In the genomic region with DNA sequence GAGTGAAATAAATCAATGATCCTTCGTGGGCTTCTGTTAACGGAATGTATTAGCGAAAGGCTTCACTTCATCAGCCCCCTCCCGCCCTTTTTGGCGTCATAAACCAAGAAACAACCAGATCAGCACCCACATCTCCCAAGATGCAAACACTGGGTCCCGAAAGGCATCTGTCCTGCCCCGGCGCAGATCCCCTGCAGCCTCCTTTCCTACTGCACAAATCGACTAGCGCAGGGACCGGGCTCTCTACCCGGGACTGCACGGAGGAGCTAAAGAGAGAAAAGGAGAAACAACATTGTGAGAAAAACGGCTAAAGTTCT, we compare ENCODE assay signal across 8 cellular contexts. TPM values are rescaled to one million over a fixed set of nuclear protein-coding genes. Genes with fewer than 3 reads are reported as not detected.
DNase-seq lines count a peak whose midpoint lies in the region; ATAC-seq, FAIRE-seq and TF ChIP-seq lines count a peak whose summit lies in the region.

No MANE protein-coding gene starts in this region.

- H4K20me1 ChIP-seq in keratinocyte (ENCODE audit: control insufficient read depth, extremely low read depth, insufficient read depth, low read length), result no peaks in the 10 kb centered on the region

- ATAC-seq in HG03135 (IDR thresholded peaks at IDR 0.05; ENCODE audit: unreplicated experiment), result peak; percentile 22

- no peaks in the 10 kb centered on the region for H3K27me3 ChIP-seq in adipocyte (replicated peaks; ENCODE audit: control insufficient read depth, insufficient read depth, low read length)
- H3K27me3 ChIP-seq in keratinocyte (ENCODE audit: control insufficient read depth, extremely low read depth, insufficient read depth, low read length), result no peaks in the 10 kb centered on the region
- no peaks in the 10 kb centered on the region for H3K27me3 ChIP-seq in testis

- H3K9me1 ChIP-seq in keratinocyte (ENCODE audit: control insufficient read depth, extremely low read depth, insufficient read depth, low read length), result no peaks in the 10 kb centered on the region

- peaks cover 22% of the 10 kb centered on the region for H3K79me2 ChIP-seq in keratinocyte (ENCODE audit: control insufficient read depth, insufficient read depth, low read length)

- H3K36me3 Mint-ChIP-seq in activated CD4-positive, alpha-beta T cell treated with anti-CD3 and anti-CD28 coated beads, Interleukin-2, amount 10 ng/mL, durations not matched to agents 7 days and 5 days (ENCODE audit: low read depth), result peaks cover 2% of the 10 kb centered on the region

- peaks cover 27% of the 10 kb centered on the region for H3K4me1 Mint-ChIP-seq in activated CD4-positive, alpha-beta T cell treated with anti-CD3 and anti-CD28 coated beads, Interleukin-2, amount 10 ng/mL, durations not matched to agents 7 days and 5 days

- POLR2A ChIA-PET in activated CD4-positive, alpha-beta T cell treated with anti-CD3 and anti-CD28 coated beads, Interleukin-2, amount 10 ng/mL, durations not matched to agents 7 days and 5 days (lab: Charles Lee), result interaction anchor here (0.7 kb wide), 2 partner anchors 11 to 247 kb away, joined by 3 read pairs; no protein-coding TSS in a partner anchor

- peaks cover 9% of the 10 kb centered on the region for H3K4me1 ChIP-seq in adipocyte (ENCODE audit: control insufficient read depth, insufficient read depth, low read length)
- peaks cover 17% of the 10 kb centered on the region for H3K4me1 ChIP-seq in keratinocyte (ENCODE audit: control insufficient read depth, extremely low read depth, insufficient read depth, low read length)
- no peaks in the 10 kb centered on the region for H3K4me1 ChIP-seq in testis

- no peaks in the 10 kb centered on the region for H3K9me3 ChIP-seq in adipocyte (ENCODE audit: control insufficient read depth, low read length)
- H3K9me3 ChIP-seq in keratinocyte (ENCODE audit: control insufficient read depth, low read depth, low read length), result no peaks in the 10 kb centered on the region
- H3K9me3 ChIP-seq in testis, result no peaks in the 10 kb centered on the region

- intact Hi-C loops in testis (cut with DNase I; ENCODE audit: low total_unique reads), result no loop called here

- no peak for TF ChIP-seq CTCF in keratinocyte (optimal IDR thresholded peaks at IDR 0.05 in 1 of 3, IDR thresholded peaks at IDR 0.05 in 1 of 3, conservative IDR thresholded peaks at IDR 0.05 in 1 of 3; ENCODE audit: extremely low read depth in 1 of 3, insufficient read depth in 2 of 3, low read length in 3 of 3)
- no peak for TF ChIP-seq CTCF in testis (IDR thresholded peaks at IDR 0.05)

- WGBS in testis, 2 donors, result 1% methylated on average over 14 of the region's 14 CpGs

- peak overlapping the region; percentile 94 for H3K27ac ChIP-seq in keratinocyte (ENCODE audit: control insufficient read depth, insufficient read depth, low read length)
- peak overlapping the region; percentile 94 to 98 for H3K27ac ChIP-seq in testis

- FAIRE-seq in keratinocyte (lab: Jason Lieb, UNC), result peak; percentile 17

- peak overlapping the region; percentile 100 for H3K4me3 ChIP-seq in adipocyte (ENCODE audit: low read length)
- H3K4me3 ChIP-seq in keratinocyte (ENCODE audit: control insufficient read depth in 2 of 3, extremely low read depth in 1 of 3, insufficient read depth in 2 of 3, low read depth in 1 of 3, low read length in 3 of 3), result peak overlapping the region; percentile 89 to 99 (median 99)
- H3K4me3 ChIP-seq in testis, result peak overlapping the region; percentile 95 to 96

- dilution Hi-C loops in keratinocyte (cut with MboI; ENCODE audit: extremely low pct_ligation_motif_present, low sequenced_read_pairs), result no loop called here

- H3K36me3 ChIP-seq in adipocyte (ENCODE audit: control insufficient read depth, insufficient read depth, low read length, severe bottlenecking) (no peaks in the 10 kb centered on the region), keratinocyte (ENCODE audit: control insufficient read depth in 2 of 2, extremely low read depth in 1 of 2, insufficient read depth in 2 of 2, low read length in 2 of 2) (no peaks in the 10 kb centered on the region), testis (ENCODE audit: low read depth, missing control alignments) (no peaks in the 10 kb centered on the region)

- H3K9me3 Mint-ChIP-seq in activated CD4-positive, alpha-beta T cell treated with anti-CD3 and anti-CD28 coated beads, Interleukin-2, amount 10 ng/mL, durations not matched to agents 7 days and 5 days, result no peaks in the 10 kb centered on the region

- peak overlapping the region; percentile 90 for H3K4me2 ChIP-seq in keratinocyte (ENCODE audit: control insufficient read depth, extremely low read depth, insufficient read depth, low read depth, low read length)

- H3K27me3 Mint-ChIP-seq in activated CD4-positive, alpha-beta T cell treated with anti-CD3 and anti-CD28 coated beads, Interleukin-2, amount 10 ng/mL, durations not matched to agents 7 days and 5 days, result peaks cover 17% of the 10 kb centered on the region

- no peak for TF ChIP-seq POLR2A in testis (IDR thresholded peaks at IDR 0.05)

- CTCF ChIA-PET in activated CD4-positive, alpha-beta T cell treated with anti-CD3 and anti-CD28 coated beads, Interleukin-2, amount 10 ng/mL, durations not matched to agents 7 days and 5 days (lab: Charles Lee), result interaction anchor here (0.8 to 1.4 kb wide), 5 partner anchors 8 to 180 kb away, joined by 3 read pairs; no protein-coding TSS in a partner anchor

- peak overlapping the region; percentile 91 for H3K27ac Mint-ChIP-seq in activated CD4-positive, alpha-beta T cell treated with anti-CD3 and anti-CD28 coated beads, Interleukin-2, amount 10 ng/mL, durations not matched to agents 7 days and 5 days

- peak overlapping the region; percentile 86 for H3K4me3 Mint-ChIP-seq in activated CD4-positive, alpha-beta T cell treated with anti-CD3 and anti-CD28 coated beads, Interleukin-2, amount 10 ng/mL, durations not matched to agents 7 days and 5 days

- no peak for DNase-seq in activated CD4-positive, alpha-beta T cell treated with anti-CD3 and anti-CD28 coated beads, Interleukin-2, amount 10 ng/mL, durations not matched to agents 7 days and 5 days
- DNase-seq in activated CD4-positive, alpha-beta T cell treated with anti-CD3 and anti-CD28 coated beads, Interleukin-2, amount 50 U/mL, for 1 hour, result no peak
- DNase-seq in adipocyte (ENCODE audit: low read depth), result no peak
- no peak for DNase-seq in keratinocyte (ENCODE audit: low read depth, low spot score)
- no peak for DNase-seq in testis
- DNase-seq in DMS 273 (lab: John Stamatoyannopoulos, UW; ENCODE audit: unreplicated experiment), result no peak
- DNase-seq in NCI-H1930 (lab: John Stamatoyannopoulos, UW), result no peak

- H3K9ac ChIP-seq in adipocyte (ENCODE audit: low read length) (peak overlapping the region; percentile 93), keratinocyte (ENCODE audit: control insufficient read depth, extremely low read depth, insufficient read depth, low read length) (peak overlapping the region; percentile 96)

- peak overlapping the region; percentile 91 for H2AFZ ChIP-seq in keratinocyte (ENCODE audit: control insufficient read depth, low read length)

RNA-seq across cellular contexts. Expression of gene FAM135A, which starts 0.6 kb away (rescaled TPM):
- total RNA-seq in activated CD4-positive, alpha-beta T cell treated with anti-CD3 and anti-CD28 coated beads, Interleukin-2, amount 10 ng/mL, durations not matched to agents 7 days and 5 days, result 1 to 10 TPM; 5.4 to 6.7 TPM
- polyA plus RNA-seq in keratinocyte, result 13.8 to 21.3 TPM (median 15.9 TPM) in 3 replicates
- 32.6 TPM for polyA plus RNA-seq in keratinocyte (2011; ENCODE audit: low read depth)
- 8.2 and 18.7 TPM in 2 replicates for polyA plus RNA-seq in keratinocyte (2011; cell fraction: cytosol; rRNA removed)
- polyA plus RNA-seq in keratinocyte (2011; cell fraction: nucleus; rRNA removed), result 16.8 and 27.8 TPM in 2 replicates
- polyA plus RNA-seq in keratinocyte (2012; ENCODE audit: low replicate concordance), result 9.8 and 26.5 TPM in 2 replicates
- polyA minus RNA-seq in keratinocyte, result 6.1 to 51.2 TPM (median 27.1 TPM) in 3 replicates
- polyA minus RNA-seq in keratinocyte (2011; cell fraction: cytosol; rRNA and poly(A)+ RNA removed), result 11.7 TPM
- polyA minus RNA-seq in keratinocyte (2011; cell fraction: nucleus; rRNA and poly(A)+ RNA removed), result 49.1 and 71.7 TPM in 2 replicates
- total RNA-seq in testis, result 10 to 100 TPM; 67.0 to 68.9 TPM
- 21.7 TPM for polyA plus RNA-seq in testis (ENCODE audit: insufficient read depth, low read depth, low replicate concordance)

Comparison
In these comparisons a context has a peak if more than half of its experiments do, and no peak if none do; other contexts are left out.
1. RNA of gene FAM135A, which starts 0.6 kb away (total RNA-seq): 67.0 to 68.9 TPM in testis; 5.4 to 6.7 TPM in activated CD4-positive, alpha-beta T cell treated with anti-CD3 and anti-CD28 coated beads, Interleukin-2, amount 10 ng/mL, durations not matched to agents 7 days and 5 days; every median in the first group is over 4 times any median in the second.
2. Peak in every context shown above with its lines, with median percentiles within 50 percentile points of each other: H3K4me3 ChIP-seq.